Comparison of ENCODE assay signal across 10 cellular contexts in the genomic region with DNA sequence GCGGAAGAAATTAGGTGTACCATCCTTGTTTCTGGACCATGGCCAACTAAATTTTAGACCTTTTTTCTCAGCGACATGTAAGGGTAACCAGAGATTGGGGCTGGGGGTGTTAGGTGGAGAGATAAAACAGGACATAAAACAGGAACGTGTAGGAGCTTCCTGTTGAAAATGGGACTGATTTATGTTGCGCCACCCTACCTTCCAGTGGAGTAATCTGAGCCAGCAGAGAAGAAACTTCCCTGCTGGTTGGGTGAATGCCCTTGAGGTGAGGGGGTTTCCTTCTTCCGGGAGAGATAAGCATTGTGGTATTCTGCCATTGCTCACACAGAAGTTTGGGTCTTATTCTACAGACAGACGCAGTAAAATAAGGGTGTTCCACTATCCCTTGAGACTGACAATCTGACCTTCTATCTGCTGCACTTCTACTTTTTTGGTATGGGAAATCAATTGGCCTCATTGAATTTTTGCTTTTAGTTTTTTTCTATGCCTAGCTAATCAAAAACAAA. TPM values are rescaled to one million over a fixed set of nuclear protein-coding genes. Genes with fewer than 3 reads are reported as not detected.
DNase-seq lines count a peak whose midpoint lies in the region; ATAC-seq lines count a peak whose summit lies in the region.
"Had no signal": no experiment of that assay in that cellular context is flagged by ENCODE, and none has a peak within 500 bp of the region (broad histone marks: within the 10 kb centered on the region; RNA-seq: fewer than 3 reads in every experiment).

No MANE protein-coding gene starts in this region.

- H3K4me3 Mint-ChIP-seq in activated CD8-positive, alpha-beta memory T cell treated with anti-CD3 and anti-CD28 coated beads, Interleukin-2, amount 10 ng/mL, durations not matched to agents 7 days and 5 days, result no peak overlapping the region
- H3K4me3 Mint-ChIP-seq in immature natural killer cell, result peak overlapping the region in 4 of 5 donors; percentile 1 to 36 (median 4)

- CTCF ChIA-PET in activated CD8-positive, alpha-beta memory T cell treated with anti-CD3 and anti-CD28 coated beads, Interleukin-2, amount 10 ng/mL, durations not matched to agents 7 days and 5 days (lab: Charles Lee), result interaction anchor here (1.1 to 6.0 kb wide), 7 partner anchors 9 to 221 kb away, joined by 3 to 45 read pairs (median 4); no protein-coding TSS in a partner anchor

- peaks cover 18% of the 10 kb centered on the region for H3K36me3 Mint-ChIP-seq in activated CD8-positive, alpha-beta memory T cell treated with anti-CD3 and anti-CD28 coated beads, Interleukin-2, amount 10 ng/mL, durations not matched to agents 7 days and 5 days
- H3K36me3 Mint-ChIP-seq in immature natural killer cell, result no peaks in the 10 kb centered on the region

- H3K4me1 Mint-ChIP-seq in activated CD8-positive, alpha-beta memory T cell treated with anti-CD3 and anti-CD28 coated beads, Interleukin-2, amount 10 ng/mL, durations not matched to agents 7 days and 5 days, result peaks cover 64% of the 10 kb centered on the region
- H3K4me1 Mint-ChIP-seq in immature natural killer cell, result peaks cover 60 to 71% of the 10 kb centered on the region in 2 donors

- H3K4me1 ChIP-seq in BLaER1, result peaks cover 43% of the 10 kb centered on the region

- H3K36me3 ChIP-seq in BLaER1, result 0 out of 2 replicates have a peak, but pooled peaks cover 2% of the 10 kb centered on the region

- no peaks in the 10 kb centered on the region for H3K27me3 ChIP-seq in BLaER1

- no peaks in the 10 kb centered on the region for H4K20me1 ChIP-seq in BLaER1

- no peak overlapping the region for H3K27ac ChIP-seq in BLaER1

- no peak overlapping the region for H3K9ac ChIP-seq in BLaER1

- peak overlapping the region; percentile 59 for H3K4me2 ChIP-seq in BLaER1

- DNase-seq in activated CD8-positive, alpha-beta memory T cell treated with anti-CD3 and anti-CD28 coated beads, Interleukin-2, amount 10 ng/mL, durations not matched to agents 7 days and 5 days, result peak; percentile 61
- DNase-seq in immature natural killer cell, result peak; percentile 27 to 40 (median 28)
- no peak for DNase-seq in EL
- no peak for DNase-seq in cerebellar nuclear complex (lab: John Stamatoyannopoulos, UW)
- DNase-seq: hypothalamus had no signal

- H3K27ac Mint-ChIP-seq in activated CD8-positive, alpha-beta memory T cell treated with anti-CD3 and anti-CD28 coated beads, Interleukin-2, amount 10 ng/mL, durations not matched to agents 7 days and 5 days, result peak overlapping the region; percentile 10
- peak overlapping the region in 3 of 6 donors; percentile 18 to 56 (median 32) for H3K27ac Mint-ChIP-seq in immature natural killer cell

- no peaks in the 10 kb centered on the region for H3K27me3 Mint-ChIP-seq in activated CD8-positive, alpha-beta memory T cell treated with anti-CD3 and anti-CD28 coated beads, Interleukin-2, amount 10 ng/mL, durations not matched to agents 7 days and 5 days
- H3K27me3 Mint-ChIP-seq in immature natural killer cell (ENCODE audit: low read depth in 3 of 3), result peaks cover 3 to 14% (median 8%) of the 10 kb centered on the region in 3 donors

- ATAC-seq in HG03039 (IDR thresholded peaks at IDR 0.05; ENCODE audit: unreplicated experiment) (peak; percentile 12), HG03108 (IDR thresholded peaks at IDR 0.05; ENCODE audit: unreplicated experiment) (no peak), HG02678 (IDR thresholded peaks at IDR 0.05; ENCODE audit: unreplicated experiment) (no peak)
- ATAC-seq in activated CD8-positive, alpha-beta memory T cell treated with anti-CD3 and anti-CD28 coated beads, Interleukin-2, amount 10 ng/mL, durations not matched to agents 7 days and 5 days, result no peak
- ATAC-seq: Panc1 had no signal

- no peak overlapping the region for H3K4me3 ChIP-seq in BLaER1

- H3K9me3 ChIP-seq in BLaER1, result peaks cover 2% of the 10 kb centered on the region; the same call in 1 of the 2 replicates

- H3K9me3 Mint-ChIP-seq in activated CD8-positive, alpha-beta memory T cell treated with anti-CD3 and anti-CD28 coated beads, Interleukin-2, amount 10 ng/mL, durations not matched to agents 7 days and 5 days (ENCODE audit: low read depth), result no peaks in the 10 kb centered on the region
- no peaks in the 10 kb centered on the region for H3K9me3 Mint-ChIP-seq in immature natural killer cell

RNA-seq across cellular contexts. Expression of gene SIPA1L1, which starts 4.5 kb away (rescaled TPM):
- 10 to 100 TPM; 69.2 to 81.5 TPM for total RNA-seq in activated CD8-positive, alpha-beta memory T cell treated with anti-CD3 and anti-CD28 coated beads, Interleukin-2, amount 10 ng/mL, durations not matched to agents 7 days and 5 days
- 10 to 100 TPM in 1 of 3 donors, 1 to 10 TPM in 2; 1.3 to 19.1 (median 8.0) TPM for polyA plus RNA-seq in immature natural killer cell

Comparison
In these comparisons a context has a peak if more than half of its experiments do, and no peak if none do; other contexts are left out.
1. DNase-seq: peak in activated CD8-positive, alpha-beta memory T cell treated with anti-CD3 and anti-CD28 coated beads, Interleukin-2, amount 10 ng/mL, durations not matched to agents 7 days and 5 days (single experiment) and immature natural killer cell (3 of 3); none in EL (single experiment) and cerebellar nuclear complex (0 of 2).